In genomic region chr3:54045416-54045815, GRCh38 we compare ENCODE assay signal across 15 cellular contexts.
DNase-seq lines count a peak whose midpoint lies in the region; TF ChIP-seq lines count a peak whose summit lies in the region.
"Had no signal": no experiment of that assay in that cellular context is flagged by ENCODE, and none has a peak within 500 bp of the region (broad histone marks: within the 10 kb centered on the region; RNA-seq: fewer than 3 reads in every experiment).

No MANE protein-coding gene starts in this region.

- H3K9me3 Mint-ChIP-seq in nephron: no peaks in the 10 kb centered on the region
- H3K9me3 Mint-ChIP-seq: CD8-positive, alpha-beta T cell; GM23338 had no signal

- no peaks in the 10 kb centered on the region for H3K4me1 ChIP-seq in MM.1S (ENCODE audit: low read length)
- H3K4me1 ChIP-seq: A549 had no signal

- H3K79me2 ChIP-seq in MM.1S (ENCODE audit: low read length): no peaks in the 10 kb centered on the region

- no peaks in the 10 kb centered on the region for H4K20me1 ChIP-seq in MM.1S (ENCODE audit: insufficient read depth, low read length)

- TF ChIP-seq CTCF in fibroblast of pulmonary artery (IDR thresholded peaks at IDR 0.05; ENCODE audit: low read length, missing control alignments): no peak
- no peak for TF ChIP-seq CTCF in nephron (IDR thresholded peaks at IDR 0.05; ENCODE audit: unreplicated experiment in 3 of 3)
- TF ChIP-seq CTCF in MM.1S (IDR thresholded peaks at IDR 0.05; ENCODE audit: low read length): no peak

- no peak overlapping the region for H2AFZ ChIP-seq in MM.1S (ENCODE audit: low read length)
- H2AFZ ChIP-seq: GM23338 had no signal

- H3K27ac ChIP-seq in MM.1S (ENCODE audit: low read length): no peak overlapping the region
- H3K27ac ChIP-seq: A549, C4-2B had no signal

- H3K27me3 Mint-ChIP-seq in nephron (ENCODE audit: low read depth): no peaks in the 10 kb centered on the region

- no peaks in the 10 kb centered on the region for H3K36me3 ChIP-seq in MM.1S (replicated peaks; ENCODE audit: insufficient read depth, low read length)
- H3K36me3 ChIP-seq: BE2C had no signal

- H3K4me3 Mint-ChIP-seq in nephron: no peak overlapping the region
- H3K4me3 Mint-ChIP-seq: CD8-positive, alpha-beta T cell; GM23338 had no signal

- no peaks in the 10 kb centered on the region for H3K9me3 ChIP-seq in MM.1S (replicated peaks; ENCODE audit: insufficient read depth, low read length)
- H3K9me3 ChIP-seq: A549, BE2C, Caco-2 had no signal

- no peaks in the 10 kb centered on the region for H3F3A ChIP-seq in MM.1S (ENCODE audit: insufficient read depth, low read length)

- H3K4me2 ChIP-seq in MM.1S (ENCODE audit: low read depth, low read length): no peak overlapping the region
- H3K4me2 ChIP-seq: A549, GM23338 had no signal

- H3K27ac Mint-ChIP-seq in nephron: peak overlapping the region; percentile 1 to 59 (median 41)
- H3K27ac Mint-ChIP-seq: CD8-positive, alpha-beta T cell; GM23338 had no signal

- no peaks in the 10 kb centered on the region for H3K27me3 ChIP-seq in MM.1S (replicated peaks; ENCODE audit: insufficient read depth, low read length)
- H3K27me3 ChIP-seq: BE2C had no signal

- H3K36me3 Mint-ChIP-seq in nephron (ENCODE audit: low read depth): no peaks in the 10 kb centered on the region
- H3K36me3 Mint-ChIP-seq: CD8-positive, alpha-beta T cell had no signal

- H3K4me3 ChIP-seq in fibroblast of pulmonary artery (replicated peaks; ENCODE audit: low read depth, low read length) (no peak overlapping the region), MM.1S (ENCODE audit: low read length) (no peak overlapping the region)
- H3K4me3 ChIP-seq: A549, GM12878, GM23338 had no signal

- H3K9ac ChIP-seq in MM.1S (ENCODE audit: low read length): no peak overlapping the region

- no peaks in the 10 kb centered on the region for H3K9me2 ChIP-seq in MM.1S (replicated peaks; ENCODE audit: insufficient read depth, low read length)

- DNase-seq in COLO829 (ENCODE audit: low spot score) (peak; percentile 41), Daoy (ENCODE audit: low read depth) (peak; percentile 21), fibroblast of pulmonary artery (ENCODE audit: low read depth) (peak; percentile 62), MM.1S (no peak), NCI-H1694 treated with DMSO at 0.1 percent for 48 hours (lab: John Stamatoyannopoulos, UW) (no peak)
- no peak for DNase-seq in activated CD8-positive, alpha-beta memory T cell treated with anti-CD3 and anti-CD28 coated beads, Interleukin-2, amount 50 U/mL, for 4 hours
- DNase-seq: BE2C; Caco-2; CD8-positive, alpha-beta T cell; H7 had no signal

- peaks cover 51% of the 10 kb centered on the region for H3K4me1 Mint-ChIP-seq in nephron

Comparison
In these comparisons a context has a peak if more than half of its experiments do, and no peak if none do; other contexts are left out.
1. DNase-seq: peak in COLO829 (single experiment), Daoy (single experiment) and fibroblast of pulmonary artery (single experiment); none in activated CD8-positive, alpha-beta memory T cell treated with anti-CD3 and anti-CD28 coated beads, Interleukin-2, amount 50 U/mL, for 4 hours (single experiment), MM.1S (single experiment) and NCI-H1694 treated with DMSO at 0.1 percent for 48 hours (single experiment).